ENCODE assay signal across 8 cellular contexts in genomic region chr10:42866115-42866995, GRCh38.
A peak's percentile ranks its signal among the peaks of the same experiment; 100 is the strongest.
DNase-seq lines count a peak whose midpoint lies in the region; ATAC-seq and TF ChIP-seq lines count a peak whose summit lies in the region.

No MANE protein-coding gene starts in this region.

- ATAC-seq in GM18520 (IDR thresholded peaks at IDR 0.05; ENCODE audit: unreplicated experiment) (peak; percentile 65), T-helper 17 cell (peak; percentile 71), HG03095 (IDR thresholded peaks at IDR 0.05; ENCODE audit: unreplicated experiment) (no peak)

- peak; percentile 58 to 60 for DNase-seq in AML-193 (lab: John Stamatoyannopoulos, UW)
- peak in 1 of 3 donors; percentile 49 for DNase-seq in T-helper 17 cell
- peak in 56 of 61 donors; percentile 13 to 85 (median 54) for DNase-seq in caudate nucleus (lab: John Stamatoyannopoulos, UW)
- peak; percentile 36 to 47 (median 46) for DNase-seq in immature natural killer cell
- peak; percentile 28 for DNase-seq in smooth muscle cell (lab: John Stamatoyannopoulos, UW; ENCODE audit: unreplicated experiment)

- no peaks in the 10 kb centered on the region for H3K79me2 ChIP-seq in smooth muscle cell (ENCODE audit: low read depth)

- H3K4me1 ChIP-seq in smooth muscle cell (ENCODE audit: low read depth) = no peaks in the 10 kb centered on the region

- no peak for TF ChIP-seq EP300 in Ishikawa (IDR thresholded peaks at IDR 0.05; ENCODE audit: borderline replicate concordance)

- H3F3A ChIP-seq in smooth muscle cell (ENCODE audit: low read depth) = no peaks in the 10 kb centered on the region

- TF ChIP-seq RAD21 in Ishikawa (IDR thresholded peaks at IDR 0.05; ENCODE audit: low read depth) = peak; percentile 92

- H3K27ac ChIP-seq in caudate nucleus (ENCODE audit: low read depth, low read length) (no peak overlapping the region), smooth muscle cell (ENCODE audit: low read depth) (no peak overlapping the region)

- 33% methylated on average over 63 of the region's 87 CpGs for WGBS in smooth muscle cell (ENCODE audit: low lambda C conversion rate)

- no peaks in the 10 kb centered on the region for H4K20me1 ChIP-seq in smooth muscle cell (ENCODE audit: low read depth)

- peak overlapping the region; percentile 26 for H3K4me3 ChIP-seq in smooth muscle cell

- H3K27ac Mint-ChIP-seq in T-helper 17 cell (no peak overlapping the region), immature natural killer cell (no peak overlapping the region)

- H3K27me3 Mint-ChIP-seq in T-helper 17 cell (peaks cover 53% of the 10 kb centered on the region), immature natural killer cell (ENCODE audit: low read depth in 3 of 3) (peaks cover 4 to 19% (median 5%) of the 10 kb centered on the region in 3 donors)

- H3K36me3 Mint-ChIP-seq in T-helper 17 cell (ENCODE audit: low read depth) = peaks cover 3% of the 10 kb centered on the region
- H3K36me3 Mint-ChIP-seq in immature natural killer cell = no peaks in the 10 kb centered on the region

- H3K4me2 ChIP-seq in smooth muscle cell = peak overlapping the region; percentile 81

- H3K36me3 ChIP-seq in smooth muscle cell (ENCODE audit: low read depth) = no peaks in the 10 kb centered on the region

- no peaks in the 10 kb centered on the region for H3K9me3 Mint-ChIP-seq in immature natural killer cell

- peak overlapping the region; percentile 59 for H3K4me3 Mint-ChIP-seq in T-helper 17 cell
- H3K4me3 Mint-ChIP-seq in immature natural killer cell = peak overlapping the region in 3 of 5 donors; percentile 21 to 60 (median 25)

- H3K4me1 Mint-ChIP-seq in T-helper 17 cell = peaks cover 9% of the 10 kb centered on the region
- H3K4me1 Mint-ChIP-seq in immature natural killer cell = peaks cover 6% of the 10 kb centered on the region in 2 donors

- H2AFZ ChIP-seq in smooth muscle cell (ENCODE audit: low read depth) = no peak overlapping the region

- peaks cover 12% of the 10 kb centered on the region for H3K27me3 ChIP-seq in smooth muscle cell (ENCODE audit: low read depth)

- H3K9me3 ChIP-seq in T-helper 17 cell (ENCODE audit: control insufficient read depth, low read length, poor library complexity, severe bottlenecking) = no peaks in the 10 kb centered on the region
- H3K9me3 ChIP-seq in smooth muscle cell (replicated peaks; ENCODE audit: low read depth) = no peaks in the 10 kb centered on the region

- no peak overlapping the region for H3K9ac ChIP-seq in smooth muscle cell (ENCODE audit: low read depth)

- TF ChIP-seq CTCF in smooth muscle cell (IDR thresholded peaks at IDR 0.05; ENCODE audit: borderline replicate concordance, insufficient read depth, poor library complexity, severe bottlenecking) = peak; percentile 82

TF ChIP-seq in Ishikawa, 13 proteins besides CTCF, POLR2A, EP300 and RAD21:
- no peak for TF ChIP-seq CEBPB (IDR thresholded peaks at IDR 0.05)
- TF ChIP-seq, protein P1, sequence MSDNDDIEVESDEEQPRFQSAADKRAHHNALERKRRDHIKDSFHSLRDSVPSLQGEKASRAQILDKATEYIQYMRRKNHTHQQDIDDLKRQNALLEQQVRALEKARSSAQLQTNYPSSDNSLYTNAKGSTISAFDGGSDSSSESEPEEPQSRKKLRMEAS (IDR thresholded peaks at IDR 0.05) = peak; percentile 55; the same call in 1 of the 2 replicates
- no peak for TF ChIP-seq YY1 (IDR thresholded peaks at IDR 0.05; ENCODE audit: low read depth)
